ENCODE assay signal across 18 cellular contexts in the genomic region with DNA sequence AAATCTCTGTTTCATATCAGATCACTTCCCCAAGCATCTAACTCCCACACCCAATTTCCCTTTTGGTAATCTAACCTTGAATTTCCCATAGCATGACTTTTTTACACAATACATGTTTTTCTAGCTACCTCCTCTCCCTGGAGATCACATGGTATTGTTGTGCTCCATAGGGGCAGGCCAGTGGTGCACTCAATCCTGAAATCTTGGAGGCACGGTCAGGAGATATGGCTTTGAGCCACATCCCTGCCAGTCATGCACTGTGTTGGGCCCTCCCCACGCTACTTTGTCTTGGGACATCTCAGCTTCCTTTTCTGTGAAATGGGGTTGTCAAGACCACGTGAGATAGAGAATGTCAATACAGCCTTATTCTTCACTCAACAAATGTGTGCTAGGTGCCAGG. TPM values are rescaled to one million over a fixed set of nuclear protein-coding genes. Genes with fewer than 3 reads are reported as not detected.
DNase-seq lines count a peak whose midpoint lies in the region; FAIRE-seq and TF ChIP-seq lines count a peak whose summit lies in the region.
"Had no signal": no experiment of that assay in that cellular context is flagged by ENCODE, and none has a peak within 500 bp of the region (broad histone marks: within the 10 kb centered on the region; RNA-seq: fewer than 3 reads in every experiment).

No MANE protein-coding gene starts in this region.

- no peak overlapping the region for H3K9ac ChIP-seq in H9 (ENCODE audit: extremely low read depth, insufficient read length, low read length)
- no peak overlapping the region for H3K9ac ChIP-seq in endothelial cell of umbilical vein (replicated peaks; ENCODE audit: extremely low read depth, insufficient read depth, low read length)
- H3K9ac ChIP-seq: BLaER1, GM23248 had no signal

- H3K27ac ChIP-seq in H9 (ENCODE audit: insufficient read length, low read depth, low read length), result no peak overlapping the region
- H3K27ac ChIP-seq in endothelial cell of umbilical vein (ENCODE audit: insufficient read depth, low read depth, low read length), result no peak overlapping the region
- H3K27ac ChIP-seq: BLaER1, GM23248, HL-60 had no signal

- no peak overlapping the region for H3K23ac ChIP-seq in H9 (ENCODE audit: insufficient read length, low read depth, low read length)

- no peak overlapping the region for H3K4ac ChIP-seq in H9 (ENCODE audit: low read depth, low read length)

- CTCF ChIA-PET in endothelial cell of umbilical vein (lab: Charles Lee), result interaction anchor here (1.2 to 1.3 kb wide), 2 partner anchors 8 to 10 kb away, joined by 3 read pairs; no protein-coding TSS in a partner anchor

- intact Hi-C loops in endothelial cell of umbilical vein (cut with micrococcal nuclease), result no loop called here

- no peaks in the 10 kb centered on the region for H3K23me2 ChIP-seq in H9 (ENCODE audit: insufficient read length, low read depth, low read length, poor library complexity, severe bottlenecking)

- H4K5ac ChIP-seq in H9 (ENCODE audit: insufficient read length, low read depth, low read length), result no peak overlapping the region

- no peak overlapping the region; a peak in 1 of 7 replicates for H3K27ac Mint-ChIP-seq in H9
- H3K27ac Mint-ChIP-seq in type B pancreatic cell, result no peak overlapping the region
- H3K27ac Mint-ChIP-seq: CD4-positive, CD25-positive, alpha-beta regulatory T cell had no signal

- WGBS in H9 (ENCODE audit: extremely low coverage, insufficient read length, low lambda C conversion rate), result no CpG with 5 or more reads among the region's 3 CpGs

- DNase-seq in H9, result peak; percentile 7
- peak; percentile 8 for DNase-seq in amniotic epithelial cell (ENCODE audit: low read depth)
- peak; percentile 26 for DNase-seq in endothelial cell of umbilical vein (ENCODE audit: low read depth, low spot score)
- DNase-seq in type B pancreatic cell (ENCODE audit: extremely low spot score, unreplicated experiment), result peak; percentile 24
- DNase-seq in H4 (ENCODE audit: low spot score), result no peak
- DNase-seq in cortex of kidney (lab: John Stamatoyannopoulos, UW), result no peak
- DNase-seq in cerebellar cortex (ENCODE audit: low spot score), result no peak
- DNase-seq: 8988T; AML-193; CD4-positive, CD25-positive, alpha-beta regulatory T cell; DMS 273 treated with DMSO at 0.1 percent for 48 hours; GM23248; H7; IMR-90 had no signal

- no peak overlapping the region for H3K18ac ChIP-seq in H9 (ENCODE audit: insufficient read length, low read depth, low read length)

- no peak overlapping the region for H2BK5ac ChIP-seq in H9 (ENCODE audit: insufficient read length, low read length)

- no peak overlapping the region for H4K91ac ChIP-seq in H9 (ENCODE audit: insufficient read length, low read depth, low read length)

- no peak overlapping the region for H3K4me3 Mint-ChIP-seq in H9
- H3K4me3 Mint-ChIP-seq in type B pancreatic cell, result no peak overlapping the region
- H3K4me3 Mint-ChIP-seq: CD4-positive, CD25-positive, alpha-beta regulatory T cell had no signal

- no peaks in the 10 kb centered on the region; the same call in 1 of the 2 replicates for H3K4me1 ChIP-seq in H9 (ENCODE audit: insufficient read depth, low read length)
- peaks cover 2% of the 10 kb centered on the region for H3K4me1 ChIP-seq in endothelial cell of umbilical vein (ENCODE audit: control insufficient read depth, extremely low read depth, insufficient read depth, low read length)

- H2BK15ac ChIP-seq in H9 (ENCODE audit: low read depth, low read length), result no peak overlapping the region

- H3K36me3 ChIP-seq in endothelial cell of umbilical vein (ENCODE audit: control insufficient read depth in 2 of 2, extremely low read depth in 1 of 2, insufficient read depth in 2 of 2, low read length in 2 of 2), result no peaks in the 10 kb centered on the region
- H3K36me3 ChIP-seq: BLaER1 had no signal

- H3K4me1 Mint-ChIP-seq in H9 (peaks cover 26 to 34% of the 10 kb centered on the region in 2 experiments), type B pancreatic cell (ENCODE audit: unreplicated experiment) (peaks cover 14% of the 10 kb centered on the region)
- H3K4me1 Mint-ChIP-seq: CD4-positive, CD25-positive, alpha-beta regulatory T cell had no signal

- POLR2A ChIA-PET in endothelial cell of umbilical vein (lab: Charles Lee), result no interaction called here

- H3K79me1 ChIP-seq in H9 (ENCODE audit: insufficient read depth, low read depth, low read length, poor library complexity, severe bottlenecking), result no peaks in the 10 kb centered on the region

- H3T11ph ChIP-seq in H9 (ENCODE audit: low read length), result no peak overlapping the region

- no peaks in the 10 kb centered on the region for H4K20me1 ChIP-seq in H9 (ENCODE audit: control insufficient read depth, insufficient read depth, insufficient read length)
- H4K20me1 ChIP-seq in endothelial cell of umbilical vein (replicated peaks; ENCODE audit: control insufficient read depth, extremely low read depth, insufficient read depth, low read length), result no peaks in the 10 kb centered on the region
- H4K20me1 ChIP-seq: BLaER1 had no signal

- dilution Hi-C loops in endothelial cell of umbilical vein (cut with MboI; ENCODE audit: extremely low pct_ligation_motif_present, low sequenced_read_pairs), result no loop called here

- peaks cover 5% of the 10 kb centered on the region; the same call in 1 of the 2 replicates for H3K27me3 Mint-ChIP-seq in H9 (ENCODE audit: low read depth)
- peaks cover 13% of the 10 kb centered on the region for H3K27me3 Mint-ChIP-seq in type B pancreatic cell

- TF ChIP-seq CTCF in H9 (conservative IDR thresholded peaks at IDR 0.05) (no peak), endothelial cell of umbilical vein (IDR thresholded peaks at IDR 0.05; ENCODE audit: extremely low read depth in 1 of 2, insufficient read depth in 1 of 2, low read depth in 1 of 2, low read length in 2 of 2) (no peak), type B pancreatic cell (conservative IDR thresholded peaks at IDR 0.05) (no peak)

- no peak overlapping the region for H2BK12ac ChIP-seq in H9 (ENCODE audit: insufficient read length, low read depth, low read length)

- no peaks in the 10 kb centered on the region for H3K79me2 ChIP-seq in H9 (ENCODE audit: insufficient read depth, low read length)
- H3K79me2 ChIP-seq in endothelial cell of umbilical vein (ENCODE audit: control insufficient read depth, insufficient read depth, low read length), result no peaks in the 10 kb centered on the region

- H3K27me3 ChIP-seq in H9 (ENCODE audit: insufficient read depth, low read length), result no peaks in the 10 kb centered on the region
- peaks cover 6 to 12% of the 10 kb centered on the region in 2 experiments for H3K27me3 ChIP-seq in endothelial cell of umbilical vein (ENCODE audit: control insufficient read depth in 2 of 2, insufficient read depth in 2 of 2, low read length in 2 of 2)
- H3K27me3 ChIP-seq: BLaER1 had no signal

- no peak overlapping the region for H3K4me3 ChIP-seq in endothelial cell of umbilical vein (replicated peaks in 1 of 3; ENCODE audit: insufficient read depth in 1 of 3, low read depth in 1 of 3, low read length in 3 of 3)
- H3K4me3 ChIP-seq: BLaER1, GM23248 had no signal

- no TSS peak for BruUV-seq in endothelial cell of umbilical vein (replicated peaks; lab: Mats Ljungman, UMichigan)

- no peak overlapping the region for H4K8ac ChIP-seq in H9 (replicated peaks; ENCODE audit: insufficient read length, low read depth, low read length)

- no peak overlapping the region for H3K56ac ChIP-seq in H9 (ENCODE audit: insufficient read length, low read depth, low read length)

- H3K4me2 ChIP-seq in H9 (ENCODE audit: insufficient read depth, insufficient read length, low read length) (no peak overlapping the region), endothelial cell of umbilical vein (ENCODE audit: insufficient read depth, low read length) (no peak overlapping the region)
- H3K4me2 ChIP-seq: BLaER1 had no signal

- peaks cover 0 to 23% (median 2%) of the 10 kb centered on the region in 3 experiments; a peak in 6 of 7 replicates for H3K36me3 Mint-ChIP-seq in H9 (ENCODE audit: insufficient read depth in 1 of 3, low read depth in 3 of 3)
- H3K36me3 Mint-ChIP-seq in type B pancreatic cell, result no peaks in the 10 kb centered on the region

- no peak overlapping the region for H2BK120ac ChIP-seq in H9 (ENCODE audit: low read depth, low read length, poor library complexity, severe bottlenecking)

- TF ChIP-seq POLR2A in endothelial cell of umbilical vein (IDR thresholded peaks at IDR 0.05; ENCODE audit: low read depth, low read length), result no peak

- no peak for FAIRE-seq in endothelial cell of umbilical vein (lab: Jason Lieb, UNC)
- FAIRE-seq: GM18507 had no signal

- no peaks in the 10 kb centered on the region for H3K9me1 ChIP-seq in endothelial cell of umbilical vein (replicated peaks; ENCODE audit: control insufficient read depth, extremely low read depth, insufficient read depth, low read length)

- H2AFZ ChIP-seq in H9 (ENCODE audit: low read length) (no peak overlapping the region), endothelial cell of umbilical vein (ENCODE audit: low read depth, low read length) (no peak overlapping the region)
- H2AFZ ChIP-seq: GM23248 had no signal

- H3K9me3 Mint-ChIP-seq in H9 (peaks cover 16 to 18% of the 10 kb centered on the region in 2 experiments), type B pancreatic cell (peaks cover 5% of the 10 kb centered on the region)

- no peak overlapping the region for H3K14ac ChIP-seq in H9 (ENCODE audit: insufficient read depth, low read length)

- H2BK20ac ChIP-seq in H9 (ENCODE audit: low read depth, low read length, poor library complexity, severe bottlenecking), result no peak overlapping the region

- H2AK5ac ChIP-seq in H9 (ENCODE audit: insufficient read length, low read length), result no peak overlapping the region

- no peaks in the 10 kb centered on the region for H3K9me3 ChIP-seq in H9 (ENCODE audit: control insufficient read depth, low read depth, low read length)
- no peaks in the 10 kb centered on the region for H3K9me3 ChIP-seq in endothelial cell of umbilical vein (replicated peaks; ENCODE audit: control insufficient read depth, insufficient read depth, low read length)

RNA-seq across cellular contexts. Expression of gene NNAT, which starts 36.7 kb away (rescaled TPM):
- total RNA-seq in H9 (2021) (42.5 and 43.1 TPM in 2 replicates), endothelial cell of umbilical vein (2.3 and 10.7 TPM in 2 replicates), type B pancreatic cell (ENCODE audit: low replicate concordance) (19.2 and 114 TPM in 2 replicates)
- polyA plus RNA-seq in endothelial cell of umbilical vein, result 32.9 and 37.7 TPM in 2 replicates
- polyA plus RNA-seq in endothelial cell of umbilical vein (2011; cell fraction: cytosol; rRNA removed), result 23.3 and 27.9 TPM in 2 replicates
- 8.7 and 10.4 TPM in 2 replicates for polyA plus RNA-seq in endothelial cell of umbilical vein (2011; cell fraction: nucleus; rRNA removed)
- 20.5 and 40.1 TPM in 2 replicates for polyA plus RNA-seq in endothelial cell of umbilical vein (2012)
- polyA minus RNA-seq in endothelial cell of umbilical vein, result 10.0 and 14.6 TPM in 2 replicates
- polyA minus RNA-seq in endothelial cell of umbilical vein (2011; cell fraction: cytosol; rRNA and poly(A)+ RNA removed), result not detected
- polyA minus RNA-seq in endothelial cell of umbilical vein (2011; cell fraction: nucleus; rRNA and poly(A)+ RNA removed), result 1.0 and 2.0 TPM in 2 replicates
- not detected in 2 replicates for total RNA-seq in H4 (2014; rRNA removed; shearing (Covaris generic))
- total RNA-seq: CD4-positive, CD25-positive, alpha-beta regulatory T cell; Daoy; GM23248 had no signal
- polyA plus RNA-seq: CD4-positive, CD25-positive, alpha-beta regulatory T cell had no signal

RNA-seq across cellular contexts. Expression of gene BLCAP, which starts 43.3 kb away (rescaled TPM):
- total RNA-seq in H9 (2021), result 47.7 and 54.3 TPM in 2 replicates
- 74.1 and 90.3 TPM in 2 replicates for total RNA-seq in endothelial cell of umbilical vein
- 178 and 196 TPM in 2 replicates for polyA plus RNA-seq in endothelial cell of umbilical vein
- 107 and 117 TPM in 2 replicates for polyA plus RNA-seq in endothelial cell of umbilical vein (2011; cell fraction: cytosol; rRNA removed)
- 144 and 154 TPM in 2 replicates for polyA plus RNA-seq in endothelial cell of umbilical vein (2011; cell fraction: nucleus; rRNA removed)
- polyA plus RNA-seq in endothelial cell of umbilical vein (2012), result 93.2 and 96.6 TPM in 2 replicates
- polyA minus RNA-seq in endothelial cell of umbilical vein, result 213 and 238 TPM in 2 replicates
- 40.9 TPM for polyA minus RNA-seq in endothelial cell of umbilical vein (2011; cell fraction: cytosol; rRNA and poly(A)+ RNA removed)
- polyA minus RNA-seq in endothelial cell of umbilical vein (2011; cell fraction: nucleus; rRNA and poly(A)+ RNA removed), result 93.9 and 96.3 TPM in 2 replicates
- 75.7 and 79.7 TPM in 2 replicates for total RNA-seq in type B pancreatic cell (ENCODE audit: low replicate concordance)
- total RNA-seq in H4 (2014; rRNA removed; shearing (Covaris generic)), result 37.1 and 50.3 TPM in 2 replicates

Comparison
In these comparisons a context has a peak if more than half of its experiments do, and no peak if none do; other contexts are left out.
1. DNase-seq: peak in H9 (single experiment), amniotic epithelial cell (single experiment), endothelial cell of umbilical vein (single experiment) and type B pancreatic cell (single experiment); none in H4 (single experiment), cortex of kidney (single experiment) and cerebellar cortex (single experiment).